8 cellular contexts compared by ENCODE assay signal in genomic region chr12:107091381-107091780, GRCh38. TPM values are rescaled to one million over a fixed set of nuclear protein-coding genes. Genes with fewer than 3 reads are reported as not detected.
A peak's percentile ranks its signal among the peaks of the same experiment; 100 is the strongest.
DNase-seq lines count a peak whose midpoint lies in the region; ATAC-seq and TF ChIP-seq lines count a peak whose summit lies in the region.

No MANE protein-coding gene starts in this region.

- no peak overlapping the region for H2BK120ac ChIP-seq in trophoblast cell (ENCODE audit: insufficient read depth, low read length, poor library complexity)

- H4K91ac ChIP-seq in trophoblast cell (ENCODE audit: low read depth, low read length), result no peak overlapping the region

- no peak overlapping the region for H4K12ac ChIP-seq in trophoblast cell (ENCODE audit: low read depth, low read length)

- H3K4me1 ChIP-seq in trophoblast cell (ENCODE audit: control insufficient read depth in 1 of 2, insufficient read depth in 2 of 2, low read length in 2 of 2), result peaks cover 0 to 2% of the 10 kb centered on the region in 2 experiments

- no peak for ATAC-seq in HG03095 (IDR thresholded peaks at IDR 0.05; ENCODE audit: unreplicated experiment)

- H2BK5ac ChIP-seq in trophoblast cell (ENCODE audit: low read depth, low read length, poor library complexity), result no peak overlapping the region

- WGBS in trophoblast cell (ENCODE audit: extremely low coverage, insufficient coverage, insufficient read length), result no CpG with 5 or more reads among the region's 4 CpGs

- no peak overlapping the region for H3K23ac ChIP-seq in trophoblast cell (ENCODE audit: low read length)

- no peak overlapping the region for H2AK5ac ChIP-seq in trophoblast cell (ENCODE audit: low read length)

- peaks cover 5% of the 10 kb centered on the region for H3K79me2 ChIP-seq in trophoblast cell (ENCODE audit: control insufficient read depth, insufficient read depth, low read length, poor library complexity)

- peaks cover 12% of the 10 kb centered on the region for H3K79me1 ChIP-seq in trophoblast cell (ENCODE audit: low read length)

- no peak overlapping the region for H3K14ac ChIP-seq in trophoblast cell (ENCODE audit: low read length)

- H2BK12ac ChIP-seq in trophoblast cell (ENCODE audit: low read length), result no peak overlapping the region

- H3K27me3 ChIP-seq in trophoblast cell (ENCODE audit: insufficient read depth, low read length), result no peaks in the 10 kb centered on the region

- H3K9me3 ChIP-seq in trophoblast cell (ENCODE audit: insufficient read depth, low read depth, low read length), result no peaks in the 10 kb centered on the region

- H3K4me3 ChIP-seq in epithelial cell of proximal tubule (ENCODE audit: low read depth, low read length), result peak overlapping the region; percentile 94
- no peak overlapping the region for H3K4me3 ChIP-seq in trophoblast cell (ENCODE audit: low read depth, low read length)

- peak; percentile 80 for DNase-seq in EL
- DNase-seq in NCI-H446 (lab: John Stamatoyannopoulos, UW), result peak; percentile 15 to 32
- DNase-seq in epithelial cell of proximal tubule (ENCODE audit: low read depth), result no peak
- DNase-seq in trophoblast cell, result peak in 1 of 2 donors; percentile 30
- no peak for DNase-seq in Kasumi-1 (lab: John Stamatoyannopoulos, UW)
- DNase-seq in mesenteric fat pad (ENCODE audit: low spot score), result no peak
- DNase-seq in RPMI8226, result no peak

- H3K4me2 ChIP-seq in trophoblast cell (ENCODE audit: low read length), result peak overlapping the region; percentile 99

- H3K4ac ChIP-seq in trophoblast cell (ENCODE audit: low read depth, low read length), result peak overlapping the region; percentile 59

- H4K8ac ChIP-seq in trophoblast cell (ENCODE audit: low read depth, low read length), result no peak overlapping the region

- no peak for TF ChIP-seq CTCF in epithelial cell of proximal tubule (conservative IDR thresholded peaks at IDR 0.05; ENCODE audit: low read depth, low read length)

- H3K18ac ChIP-seq in trophoblast cell (ENCODE audit: low read length), result no peak overlapping the region

- H3K9ac ChIP-seq in trophoblast cell (ENCODE audit: low read length), result no peak overlapping the region

- H2AFZ ChIP-seq in trophoblast cell (ENCODE audit: insufficient read depth, low read length, poor library complexity), result no peak overlapping the region

- H3K27ac ChIP-seq in trophoblast cell (ENCODE audit: low read depth, low read length), result no peak overlapping the region

- H3K36me3 ChIP-seq in trophoblast cell (ENCODE audit: control insufficient read depth in 1 of 2, insufficient read depth in 2 of 2, low read length in 2 of 2), result no peaks in the 10 kb centered on the region

RNA-seq across cellular contexts. Expression of gene CRY1, which starts 2.0 kb away (rescaled TPM):
- total RNA-seq in epithelial cell of proximal tubule, result 26.8 and 31.0 TPM in 2 replicates
- 14.8 and 16.0 TPM in 2 replicates for polyA plus RNA-seq in trophoblast cell (2013)
- total RNA-seq in mesenteric fat pad, result 14.8 TPM

Comparison
In these comparisons a context has a peak if more than half of its experiments do, and no peak if none do; other contexts are left out.
1. DNase-seq: peak in EL (single experiment) and NCI-H446 (2 of 2); none in epithelial cell of proximal tubule (single experiment), Kasumi-1 (0 of 2), mesenteric fat pad (single experiment) and RPMI8226 (single experiment).